In genomic region chr7:75395329-75395728, GRCh38 we compare ENCODE assay signal across 1 cellular context. TPM values are rescaled to one million over a fixed set of nuclear protein-coding genes. Genes with fewer than 3 reads are reported as not detected.
"Had no signal": no experiment of that assay in that cellular context is flagged by ENCODE, and none has a peak within 500 bp of the region (broad histone marks: within the 10 kb centered on the region; RNA-seq: fewer than 3 reads in every experiment).

Gene TRIM73 (plus strand): TSS chr7:75395629. CDS start chr7:75398934, 3,305 bp downstream.

RNA-seq across cellular contexts. Expression of gene TRIM73, which starts in this region (rescaled TPM):
- total RNA-seq: kidney epithelial cell had no signal
